8 cellular contexts compared by ENCODE assay signal in the genomic region with DNA sequence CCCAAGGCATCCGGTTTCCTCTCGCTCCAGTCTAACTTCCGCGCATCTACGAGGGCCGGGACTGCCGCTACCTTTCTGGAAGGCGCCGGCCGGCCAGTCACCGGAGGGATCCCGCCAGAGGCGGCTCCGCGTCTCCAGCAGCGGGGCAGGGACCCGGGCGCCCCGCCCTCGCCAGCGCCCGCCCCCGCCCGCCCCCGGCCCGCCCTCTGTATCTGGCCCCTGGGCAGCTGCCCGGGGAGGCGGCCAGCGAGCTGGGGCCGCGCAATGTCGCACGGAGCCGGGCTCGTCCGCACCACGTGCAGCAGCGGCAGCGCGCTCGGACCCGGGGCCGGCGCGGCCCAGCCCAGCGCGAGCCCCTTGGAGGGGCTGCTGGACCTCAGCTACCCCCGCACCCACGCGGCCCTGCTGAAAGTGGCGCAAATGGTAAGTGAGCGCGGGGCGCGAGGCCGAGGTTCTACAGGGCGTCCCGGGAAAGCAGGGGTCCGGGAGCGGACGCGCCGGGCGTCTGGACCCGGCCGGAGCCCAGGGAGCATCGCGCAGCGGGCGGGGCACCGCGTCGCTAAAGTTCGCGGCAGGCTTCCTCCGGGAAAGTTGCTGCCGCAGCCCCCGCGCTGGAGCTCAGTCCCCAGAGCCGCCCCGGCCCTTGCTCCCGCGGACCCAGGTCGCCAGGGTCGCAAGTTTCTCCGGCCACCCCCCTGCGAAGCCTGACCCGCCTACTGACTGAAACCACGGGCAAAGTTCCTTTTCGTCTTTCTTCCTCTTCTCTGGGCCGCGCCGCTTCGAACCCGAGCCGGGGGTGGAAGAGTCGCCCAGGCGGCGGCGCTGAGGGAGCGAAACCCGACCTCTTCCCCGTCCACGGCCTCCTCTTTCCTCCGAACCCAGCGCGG. TPM values are rescaled to one million over a fixed set of nuclear protein-coding genes. Genes with fewer than 3 reads are reported as not detected.
A peak's percentile ranks its signal among the peaks of the same experiment; 100 is the strongest.
DNase-seq lines count a peak whose midpoint lies in the region; ATAC-seq and TF ChIP-seq lines count a peak whose summit lies in the region.

Gene CMTM7 (plus strand): TSS at position 211 of the 887 bp plus-strand sequence. CDS start 54 bp downstream, at position 265.

- peaks cover 21% of the 10 kb centered on the region for H3K27me3 Mint-ChIP-seq in GM23338 (ENCODE audit: insufficient read depth, low read depth, poor library complexity)
- H3K27me3 Mint-ChIP-seq in activated CD4-positive, alpha-beta T cell treated with anti-CD3 and anti-CD28 coated beads, Interleukin-2, amount 10 ng/mL, durations not matched to agents 7 days and 5 days = no peaks in the 10 kb centered on the region

- no peaks in the 10 kb centered on the region; the same call in 2 of the 3 replicates for H3K36me3 Mint-ChIP-seq in GM23338 (ENCODE audit: low read depth)
- peaks cover 30% of the 10 kb centered on the region for H3K36me3 Mint-ChIP-seq in activated CD4-positive, alpha-beta T cell treated with anti-CD3 and anti-CD28 coated beads, Interleukin-2, amount 10 ng/mL, durations not matched to agents 7 days and 5 days (ENCODE audit: low read depth)

- POLR2A ChIA-PET in activated CD4-positive, alpha-beta T cell treated with anti-CD3 and anti-CD28 coated beads, Interleukin-2, amount 10 ng/mL, durations not matched to agents 7 days and 5 days (lab: Charles Lee) = no interaction called here

- peak within 1 kb of the TSS; percentile 98 for H2AFZ ChIP-seq in GM23338

- H3K4me1 Mint-ChIP-seq in GM23338 = peaks cover 16% of the 10 kb centered on the region
- peaks cover 61% of the 10 kb centered on the region for H3K4me1 Mint-ChIP-seq in activated CD4-positive, alpha-beta T cell treated with anti-CD3 and anti-CD28 coated beads, Interleukin-2, amount 10 ng/mL, durations not matched to agents 7 days and 5 days

- H3K9me2 ChIP-seq in GM23338 (ENCODE audit: insufficient read depth) = peaks cover 3% of the 10 kb centered on the region; the same call in 1 of the 2 replicates

- H3K4me3 Mint-ChIP-seq in GM23338 = peak within 1 kb of the TSS; percentile 95
- peak within 1 kb of the TSS; percentile 94 for H3K4me3 Mint-ChIP-seq in activated CD4-positive, alpha-beta T cell treated with anti-CD3 and anti-CD28 coated beads, Interleukin-2, amount 10 ng/mL, durations not matched to agents 7 days and 5 days

- WGBS in lung, 2 donors = 0% methylated on average over 91 to 107 of the region's 107 CpGs

- TF ChIP-seq CTCF in GM23338 (conservative IDR thresholded peaks at IDR 0.05; ENCODE audit: low read depth in 2 of 2) (no peak), lung (IDR thresholded peaks at IDR 0.05; ENCODE audit: control extremely low read depth, extremely low read depth) (no peak)

- peak; percentile 74 for DNase-seq in Daoy (ENCODE audit: low read depth)
- DNase-seq in GM23338 (ENCODE audit: low spot score) = peak; percentile 86
- peak; percentile 58 for DNase-seq in MV-4-11 (lab: John Stamatoyannopoulos, UW)
- peak; percentile 75 for DNase-seq in activated CD4-positive, alpha-beta T cell treated with anti-CD3 and anti-CD28 coated beads, Interleukin-2, amount 10 ng/mL, durations not matched to agents 7 days and 5 days
- peak; percentile 84 for DNase-seq in ecto neural progenitor cell (ENCODE audit: low spot score)
- DNase-seq in lung (ENCODE audit: low spot score) = peak; percentile 79
- peak; percentile 26 for DNase-seq in stimulated activated CD8-positive, alpha-beta memory T cell treated with anti-CD3 and anti-CD28 coated beads, Interleukin-4, amount 100 ng/mL, for 24 hours (ENCODE audit: low read depth)
- no peak for DNase-seq in HPDE6-E6E7 (ENCODE audit: extremely low spot score)

- no peak within 1 kb of the TSS for H3K27ac ChIP-seq in GM23338 (ENCODE audit: low read depth)
- peak within 1 kb of the TSS; percentile 78 to 91 for H3K27ac ChIP-seq in lung (ENCODE audit: low read depth in 1 of 2, low read length in 1 of 2)

- H3K36me3 ChIP-seq in GM23338 (ENCODE audit: insufficient read depth) (no peaks in the 10 kb centered on the region), lung (ENCODE audit: control insufficient read depth in 2 of 2, insufficient read depth in 2 of 2, low read length in 2 of 2) (no peaks in the 10 kb centered on the region)

- H4K20me1 ChIP-seq in GM23338 (replicated peaks; ENCODE audit: insufficient read depth) = peaks cover 21% of the 10 kb centered on the region; the same call in 1 of the 2 replicates

- no peaks in the 10 kb centered on the region; the same call in 1 of the 3 replicates for H3K9me3 Mint-ChIP-seq in GM23338
- H3K9me3 Mint-ChIP-seq in activated CD4-positive, alpha-beta T cell treated with anti-CD3 and anti-CD28 coated beads, Interleukin-2, amount 10 ng/mL, durations not matched to agents 7 days and 5 days = no peaks in the 10 kb centered on the region

- H3K4me3 ChIP-seq in GM23338 (peak within 1 kb of the TSS; percentile 88), lung (peak within 1 kb of the TSS; percentile 98)

- H3K4me1 ChIP-seq in GM23338 (ENCODE audit: insufficient read depth) (peaks cover 4% of the 10 kb centered on the region; the same call in 1 of the 2 replicates), lung (ENCODE audit: control insufficient read depth in 2 of 2, insufficient read depth in 2 of 2, low read length in 2 of 2) (peaks cover 0 to 8% of the 10 kb centered on the region in 2 donors)

- H3K4me2 ChIP-seq in GM23338 = peak within 1 kb of the TSS; percentile 96

- ATAC-seq in GM23338 (peak; percentile 83), lung (ENCODE audit: insufficient read depth, low FRiP score) (peak; percentile 92)

- H3F3A ChIP-seq in GM23338 (replicated peaks; ENCODE audit: low read depth) = peaks cover 7% of the 10 kb centered on the region

- peaks cover 46% of the 10 kb centered on the region for H3K79me2 ChIP-seq in GM23338 (replicated peaks; ENCODE audit: insufficient read depth)

- no peaks in the 10 kb centered on the region for H3K9me3 ChIP-seq in lung (ENCODE audit: control insufficient read depth in 2 of 2, insufficient read depth in 1 of 2, low read length in 1 of 2)

- H3K27me3 ChIP-seq in GM23338 (ENCODE audit: insufficient read depth) (peaks cover 15% of the 10 kb centered on the region), lung (ENCODE audit: control insufficient read depth, insufficient read depth) (no peaks in the 10 kb centered on the region)

- CTCF ChIA-PET in activated CD4-positive, alpha-beta T cell treated with anti-CD3 and anti-CD28 coated beads, Interleukin-2, amount 10 ng/mL, durations not matched to agents 7 days and 5 days (lab: Charles Lee) = interaction anchor here (0.9 to 3.1 kb wide), 3 partner anchors 16 to 77 kb away, joined by 3 to 11 read pairs (median 5); no protein-coding TSS in a partner anchor

- peak within 1 kb of the TSS; percentile 72; the same call in 1 of the 2 replicates for H3K27ac Mint-ChIP-seq in GM23338
- H3K27ac Mint-ChIP-seq in activated CD4-positive, alpha-beta T cell treated with anti-CD3 and anti-CD28 coated beads, Interleukin-2, amount 10 ng/mL, durations not matched to agents 7 days and 5 days = peak within 1 kb of the TSS; percentile 95

TF ChIP-seq in GM23338, 12 proteins besides CTCF, POLR2A, EP300 and RAD21:
- TF ChIP-seq STAT1 (IDR thresholded peaks at IDR 0.05; ENCODE audit: unreplicated experiment) (no peak), POLR2AphosphoS5 (IDR thresholded peaks at IDR 0.05; ENCODE audit: low read depth) (peak; percentile 78), EZH2 (IDR thresholded peaks at IDR 0.05; ENCODE audit: low read depth, unreplicated experiment) (no peak)

RNA-seq across cellular contexts. Expression of gene CMTM7, which starts in this region (rescaled TPM):
- total RNA-seq in Daoy (2014; rRNA removed; shearing (Covaris generic)) = 12.4 TPM in 2 replicates
- 23.6 and 32.2 TPM in 2 replicates for total RNA-seq in GM23338 (2014; rRNA removed; shearing (Covaris generic))
- polyA plus RNA-seq in GM23338 (2016; fragmentation: Nextera tagmentation; extraction: Ambion mirVana) (88.3 and 93.6 TPM in 2 replicates), lung (10 to 100 TPM; 33.1 to 46.8 TPM)
- total RNA-seq in activated CD4-positive, alpha-beta T cell treated with anti-CD3 and anti-CD28 coated beads, Interleukin-2, amount 10 ng/mL, durations not matched to agents 7 days and 5 days = 10 to 100 TPM; 45.9 to 62.6 TPM
- 10 to 100 TPM; 41.6 to 46.0 TPM for total RNA-seq in lung
